Comparison of ENCODE assay signal across 8 cellular contexts in genomic region chr10:80506189-80506575, GRCh38. TPM values are rescaled to one million over a fixed set of nuclear protein-coding genes. Genes with fewer than 3 reads are reported as not detected.
DNase-seq lines count a peak whose midpoint lies in the region; ATAC-seq, FAIRE-seq and TF ChIP-seq lines count a peak whose summit lies in the region.

No MANE protein-coding gene starts in this region.

- H2BK15ac ChIP-seq in neuronal stem cell (ENCODE audit: low read length), result no peak overlapping the region

- H2BK120ac ChIP-seq in trophoblast cell (ENCODE audit: insufficient read depth, low read length, poor library complexity), result peak overlapping the region; percentile 99
- no peak overlapping the region for H2BK120ac ChIP-seq in neuronal stem cell (ENCODE audit: low read depth, low read length)

- H3K9me3 ChIP-seq in endothelial cell of umbilical vein (replicated peaks; ENCODE audit: control insufficient read depth, insufficient read depth, low read length) (no peaks in the 10 kb centered on the region), trophoblast cell (ENCODE audit: insufficient read depth, low read depth, low read length) (peaks cover 1% of the 10 kb centered on the region), neuronal stem cell (replicated peaks in 1 of 2; ENCODE audit: control insufficient read depth in 2 of 2, insufficient read depth in 1 of 2, low read depth in 1 of 2, low read length in 2 of 2) (no peaks in the 10 kb centered on the region)

- H3K4me3 ChIP-seq in endothelial cell of umbilical vein (replicated peaks in 1 of 3; ENCODE audit: insufficient read depth in 1 of 3, low read depth in 1 of 3, low read length in 3 of 3), result no peak overlapping the region
- no peak overlapping the region for H3K4me3 ChIP-seq in trophoblast cell (ENCODE audit: low read depth, low read length)
- H3K4me3 ChIP-seq in neuronal stem cell (ENCODE audit: low read length in 2 of 2), result no peak overlapping the region

- no peak overlapping the region for H2AFZ ChIP-seq in endothelial cell of umbilical vein (ENCODE audit: low read depth, low read length)
- H2AFZ ChIP-seq in trophoblast cell (ENCODE audit: insufficient read depth, low read length, poor library complexity), result no peak overlapping the region
- no peak overlapping the region for H2AFZ ChIP-seq in neuronal stem cell (ENCODE audit: low read length)

- H2BK5ac ChIP-seq in trophoblast cell (ENCODE audit: low read depth, low read length, poor library complexity) (peak overlapping the region; percentile 99), neuronal stem cell (ENCODE audit: low read length) (no peak overlapping the region)

- no peak for FAIRE-seq in endothelial cell of umbilical vein (lab: Jason Lieb, UNC)

- CTCF ChIA-PET in Calu3 (lab: Charles Lee), result interaction anchor here (0.6 to 5.9 kb wide), 21 partner anchors 15 to 292 kb away, joined by 3 to 122 read pairs (median 4); partner anchors contain the start of genes PRXL2A and TSPAN14
- CTCF ChIA-PET in RWPE1 (lab: Yijun Ruan, JAX), result interaction anchor here (0.6 to 3.3 kb wide), 30 partner anchors 10 to 1083 kb away, joined by 3 to 42 read pairs (median 4); partner anchors contain the start of gene TSPAN14
- CTCF ChIA-PET in endothelial cell of umbilical vein (lab: Charles Lee), result interaction anchor here (0.6 to 21.9 kb wide), 28 partner anchors 9 to 128 kb away, joined by 3 to 1118 read pairs (median 5); partner anchors contain the start of gene TSPAN14

- H3K79me2 ChIP-seq in endothelial cell of umbilical vein (ENCODE audit: control insufficient read depth, insufficient read depth, low read length) (peaks cover 65% of the 10 kb centered on the region), trophoblast cell (ENCODE audit: control insufficient read depth, insufficient read depth, low read length, poor library complexity) (peaks cover 32% of the 10 kb centered on the region)

- H3K4me2 ChIP-seq in endothelial cell of umbilical vein (ENCODE audit: insufficient read depth, low read length) (no peak overlapping the region), trophoblast cell (ENCODE audit: low read length) (no peak overlapping the region), neuronal stem cell (ENCODE audit: insufficient read depth, low read length, poor library complexity, severe bottlenecking) (no peak overlapping the region)

- H4K20me1 ChIP-seq in endothelial cell of umbilical vein (replicated peaks; ENCODE audit: control insufficient read depth, extremely low read depth, insufficient read depth, low read length), result no peaks in the 10 kb centered on the region

- H3K4me1 ChIP-seq in endothelial cell of umbilical vein (ENCODE audit: control insufficient read depth, extremely low read depth, insufficient read depth, low read length) (peaks cover 94% of the 10 kb centered on the region), trophoblast cell (ENCODE audit: control insufficient read depth in 1 of 2, insufficient read depth in 2 of 2, low read length in 2 of 2) (peaks cover 71 to 76% of the 10 kb centered on the region in 2 experiments), neuronal stem cell (ENCODE audit: control insufficient read depth in 2 of 2, insufficient read depth in 1 of 2, low read depth in 1 of 2, low read length in 2 of 2) (peaks cover 18 to 34% of the 10 kb centered on the region in 2 donors)

- H3K27ac Mint-ChIP-seq in Calu3 (ENCODE audit: unreplicated experiment), result peak overlapping the region; percentile 90

- peaks cover 61% of the 10 kb centered on the region for H3K36me3 Mint-ChIP-seq in Calu3 (ENCODE audit: insufficient read depth, unreplicated experiment)

- H2BK12ac ChIP-seq in trophoblast cell (ENCODE audit: low read length) (no peak overlapping the region), neuronal stem cell (ENCODE audit: low read length) (no peak overlapping the region)

- H4K12ac ChIP-seq in trophoblast cell (ENCODE audit: low read depth, low read length), result no peak overlapping the region

- H3K27me3 ChIP-seq in endothelial cell of umbilical vein (ENCODE audit: control insufficient read depth in 2 of 2, insufficient read depth in 2 of 2, low read length in 2 of 2) (no peaks in the 10 kb centered on the region), trophoblast cell (ENCODE audit: insufficient read depth, low read length) (no peaks in the 10 kb centered on the region), neuronal stem cell (ENCODE audit: control insufficient read depth in 3 of 3, insufficient read depth in 3 of 3, low read depth in 1 of 3, low read length in 3 of 3) (no peaks in the 10 kb centered on the region)

- H3K36me3 ChIP-seq in endothelial cell of umbilical vein (ENCODE audit: control insufficient read depth in 2 of 2, extremely low read depth in 1 of 2, insufficient read depth in 2 of 2, low read length in 2 of 2) (peaks cover 5 to 12% of the 10 kb centered on the region in 2 experiments), trophoblast cell (ENCODE audit: control insufficient read depth in 1 of 2, insufficient read depth in 2 of 2, low read length in 2 of 2) (peaks cover 13 to 17% of the 10 kb centered on the region in 2 experiments), neuronal stem cell (replicated peaks in 1 of 2; ENCODE audit: control insufficient read depth in 2 of 2, insufficient read depth in 2 of 2, low read length in 2 of 2) (peaks cover 22 to 69% of the 10 kb centered on the region in 2 donors)

- no CpG with 5 or more reads among the region's 6 CpGs for WGBS in trophoblast cell (ENCODE audit: extremely low coverage, insufficient coverage, insufficient read length)
- no CpG with 5 or more reads among the region's 6 CpGs for WGBS in neuronal stem cell (ENCODE audit: extremely low coverage in 2 of 2, insufficient read length in 2 of 2, insufficient replicate concordance in 1 of 2), 2 donors

- no peaks in the 10 kb centered on the region for H3K9me1 ChIP-seq in endothelial cell of umbilical vein (replicated peaks; ENCODE audit: control insufficient read depth, extremely low read depth, insufficient read depth, low read length)

- H3K79me1 ChIP-seq in trophoblast cell (ENCODE audit: low read length), result peaks cover 60% of the 10 kb centered on the region
- peaks cover 23% of the 10 kb centered on the region for H3K79me1 ChIP-seq in neuronal stem cell (ENCODE audit: low read depth, low read length)

- H4K8ac ChIP-seq in trophoblast cell (ENCODE audit: low read depth, low read length) (peak overlapping the region; percentile 87), neuronal stem cell (ENCODE audit: low read depth, low read length) (no peak overlapping the region)

- H3K9ac ChIP-seq in endothelial cell of umbilical vein (replicated peaks; ENCODE audit: extremely low read depth, insufficient read depth, low read length) (peak overlapping the region; percentile 82), trophoblast cell (ENCODE audit: low read length) (no peak overlapping the region), neuronal stem cell (ENCODE audit: low read depth, low read length, poor library complexity) (no peak overlapping the region)

- TF ChIP-seq CTCF in Calu3 (IDR thresholded peaks at IDR 0.05; ENCODE audit: unreplicated experiment), result no peak
- no peak for TF ChIP-seq CTCF in RWPE1 (conservative IDR thresholded peaks at IDR 0.05; ENCODE audit: low read depth)
- TF ChIP-seq CTCF in endothelial cell of umbilical vein (IDR thresholded peaks at IDR 0.05; ENCODE audit: extremely low read depth in 1 of 2, insufficient read depth in 1 of 2, low read depth in 1 of 2, low read length in 2 of 2), result no peak

- dilution Hi-C loops in endothelial cell of umbilical vein (cut with MboI; ENCODE audit: extremely low pct_ligation_motif_present, low sequenced_read_pairs), result no loop called here

- H2AK5ac ChIP-seq in trophoblast cell (ENCODE audit: low read length) (no peak overlapping the region), neuronal stem cell (ENCODE audit: low read depth, low read length) (no peak overlapping the region)

- H4K91ac ChIP-seq in trophoblast cell (ENCODE audit: low read depth, low read length) (peak overlapping the region; percentile 96), neuronal stem cell (ENCODE audit: low read depth, low read length, poor library complexity) (no peak overlapping the region)

- H3K18ac ChIP-seq in trophoblast cell (ENCODE audit: low read length) (peak overlapping the region; percentile 32), neuronal stem cell (ENCODE audit: low read length) (no peak overlapping the region)

- no peaks in the 10 kb centered on the region for H3K9me3 Mint-ChIP-seq in Calu3 (ENCODE audit: low read depth, unreplicated experiment)

- POLR2A ChIA-PET in RWPE1 (lab: Yijun Ruan, JAX; ENCODE audit: low non-redundant PET) (interaction anchor here (1.1 kb wide), 1 partner anchor 47 kb away, joined by 6 read pairs; no protein-coding TSS in a partner anchor), endothelial cell of umbilical vein (lab: Charles Lee) (interaction anchor here (0.6 to 1.5 kb wide), 6 partner anchors 22 to 98 kb away, joined by 3 to 6 read pairs (median 4); no protein-coding TSS in a partner anchor)

- peak overlapping the region; percentile 47 for H3K14ac ChIP-seq in trophoblast cell (ENCODE audit: low read length)
- no peak overlapping the region for H3K14ac ChIP-seq in neuronal stem cell (ENCODE audit: low read length)

- peaks cover 99% of the 10 kb centered on the region for H3K4me1 Mint-ChIP-seq in Calu3 (ENCODE audit: low read depth, unreplicated experiment)

- H3K23ac ChIP-seq in trophoblast cell (ENCODE audit: low read length) (no peak overlapping the region), neuronal stem cell (ENCODE audit: low read depth, low read length, poor library complexity) (no peak overlapping the region)

- H3K27ac ChIP-seq in RWPE1, result peak overlapping the region; percentile 98
- H3K27ac ChIP-seq in endothelial cell of umbilical vein (ENCODE audit: insufficient read depth, low read depth, low read length), result peak overlapping the region; percentile 96
- H3K27ac ChIP-seq in trophoblast cell (ENCODE audit: low read depth, low read length), result peak overlapping the region; percentile 99
- H3K27ac ChIP-seq in neuronal stem cell (replicated peaks; ENCODE audit: low read length), result no peak overlapping the region

- intact Hi-C loops in Calu3 (cut with micrococcal nuclease; ENCODE audit: unreplicated experiment), result loop anchor here (2.0 to 5.0 kb wide), 2 partner anchors 45 to 124 kb away; no protein-coding TSS in a partner anchor
- intact Hi-C loops in endothelial cell of umbilical vein (cut with micrococcal nuclease), result no loop called here

- BruUV-seq in Calu3 (replicated peaks; lab: Mats Ljungman, UMichigan), result no TSS peak
- BruUV-seq in endothelial cell of umbilical vein (replicated peaks; lab: Mats Ljungman, UMichigan), result no TSS peak

- DNase-seq in Calu3, result peak; percentile 60
- DNase-seq in RWPE1 (ENCODE audit: low spot score), result peak; percentile 92
- peak; percentile 86 for DNase-seq in endothelial cell of umbilical vein (ENCODE audit: low read depth, low spot score)
- DNase-seq in trophoblast cell, result peak; percentile 84 to 95
- no peak for DNase-seq in globus pallidus (ENCODE audit: low spot score)
- DNase-seq in HuH-7 (ENCODE audit: low spot score), result no peak
- DNase-seq in neuronal stem cell (ENCODE audit: low spot score), result no peak

- peak; percentile 45 for TF ChIP-seq POLR2A in endothelial cell of umbilical vein (IDR thresholded peaks at IDR 0.05; ENCODE audit: low read depth, low read length)

- H3K4ac ChIP-seq in trophoblast cell (ENCODE audit: low read depth, low read length) (no peak overlapping the region), neuronal stem cell (ENCODE audit: low read length) (no peak overlapping the region)

- peak overlapping the region; percentile 25 for H3K4me3 Mint-ChIP-seq in Calu3 (ENCODE audit: low read depth, unreplicated experiment)

- no peaks in the 10 kb centered on the region for H3K27me3 Mint-ChIP-seq in Calu3 (ENCODE audit: unreplicated experiment)

- ATAC-seq in GM18498 (IDR thresholded peaks at IDR 0.05; ENCODE audit: unreplicated experiment), result no peak

RNA-seq across cellular contexts. Expression of gene SH2D4B, which starts 31.5 kb away (rescaled TPM):
- total RNA-seq in Calu3 (2022) (0.24 TPM in 1 of 2 replicates, not detected in the other), endothelial cell of umbilical vein (not detected in 2 replicates)
- polyA plus RNA-seq in endothelial cell of umbilical vein, result not detected in 2 replicates
- not detected in 2 replicates for polyA plus RNA-seq in endothelial cell of umbilical vein (2011; cell fraction: cytosol; rRNA removed)
- 0.04 and 0.08 TPM in 2 replicates for polyA plus RNA-seq in endothelial cell of umbilical vein (2011; cell fraction: nucleus; rRNA removed)
- not detected in 2 replicates for polyA plus RNA-seq in endothelial cell of umbilical vein (2012)
- 0.07 TPM in 1 of 2 replicates, not detected in the other for polyA minus RNA-seq in endothelial cell of umbilical vein
- polyA minus RNA-seq in endothelial cell of umbilical vein (2011; cell fraction: cytosol; rRNA and poly(A)+ RNA removed), result not detected
- 0.14 TPM in 2 replicates for polyA minus RNA-seq in endothelial cell of umbilical vein (2011; cell fraction: nucleus; rRNA and poly(A)+ RNA removed)
- 0.10 and 0.19 TPM in 2 replicates for polyA plus RNA-seq in trophoblast cell (2013)
- polyA plus RNA-seq in neuronal stem cell (2013, experiment 1 of 2), result 0.04 TPM
- polyA plus RNA-seq in neuronal stem cell (2013, experiment 2 of 2), result 0.04 TPM

RNA-seq across cellular contexts. Expression of gene TSPAN14, which starts 52.1 kb away (rescaled TPM):
- total RNA-seq in Calu3 (2022) (98.6 and 116 TPM in 2 replicates), endothelial cell of umbilical vein (237 and 242 TPM in 2 replicates)
- polyA plus RNA-seq in endothelial cell of umbilical vein, result 210 and 211 TPM in 2 replicates
- polyA plus RNA-seq in endothelial cell of umbilical vein (2011; cell fraction: cytosol; rRNA removed), result 175 and 189 TPM in 2 replicates
- 188 and 193 TPM in 2 replicates for polyA plus RNA-seq in endothelial cell of umbilical vein (2011; cell fraction: nucleus; rRNA removed)
- polyA plus RNA-seq in endothelial cell of umbilical vein (2012), result 199 and 207 TPM in 2 replicates
- 175 and 203 TPM in 2 replicates for polyA minus RNA-seq in endothelial cell of umbilical vein
- 8.0 TPM for polyA minus RNA-seq in endothelial cell of umbilical vein (2011; cell fraction: cytosol; rRNA and poly(A)+ RNA removed)
- 82.2 and 84.2 TPM in 2 replicates for polyA minus RNA-seq in endothelial cell of umbilical vein (2011; cell fraction: nucleus; rRNA and poly(A)+ RNA removed)
- 77.2 and 78.0 TPM in 2 replicates for polyA plus RNA-seq in trophoblast cell (2013)
- 80.2 TPM for polyA plus RNA-seq in neuronal stem cell (2013, experiment 1 of 2)
- 80.5 TPM for polyA plus RNA-seq in neuronal stem cell (2013, experiment 2 of 2)

Comparison
In these comparisons a context has a peak if more than half of its experiments do, and no peak if none do; other contexts are left out.
1. DNase-seq: peak in Calu3 (single experiment), RWPE1 (single experiment), endothelial cell of umbilical vein (single experiment) and trophoblast cell (2 of 2); none in globus pallidus (single experiment), HuH-7 (single experiment) and neuronal stem cell (single experiment).